In genomic region chr20:31673943-31674463, GRCh38 we compare ENCODE assay signal across 9 cellular contexts. TPM values are rescaled to one million over a fixed set of nuclear protein-coding genes. Genes with fewer than 3 reads are reported as not detected.
DNase-seq lines count a peak whose midpoint lies in the region; ATAC-seq and TF ChIP-seq lines count a peak whose summit lies in the region.
"Had no signal": no experiment of that assay in that cellular context is flagged by ENCODE, and none has a peak within 500 bp of the region (broad histone marks: within the 10 kb centered on the region; RNA-seq: fewer than 3 reads in every experiment).

No MANE protein-coding gene starts in this region.

- H3K79me2 ChIP-seq in MM.1S (ENCODE audit: low read length) (peaks cover 98% of the 10 kb centered on the region), osteoblast (ENCODE audit: insufficient read depth, low read length) (peaks cover 88% of the 10 kb centered on the region)

- peak overlapping the region; percentile 78 to 96 (median 92) for H3K27ac Mint-ChIP-seq in CD14-positive monocyte
- H3K27ac Mint-ChIP-seq in central memory CD8-positive, alpha-beta T cell (ENCODE audit: low read depth): peak overlapping the region; percentile 98

- TF ChIP-seq CTCF in CD14-positive monocyte (IDR thresholded peaks at IDR 0.05) (no peak), MM.1S (IDR thresholded peaks at IDR 0.05; ENCODE audit: low read length) (no peak), osteoblast (IDR thresholded peaks at IDR 0.05; ENCODE audit: extremely low read depth, low read depth, low read length) (no peak)

- no peaks in the 10 kb centered on the region for H3K9me3 ChIP-seq in MM.1S (replicated peaks; ENCODE audit: insufficient read depth, low read length)
- no peaks in the 10 kb centered on the region for H3K9me3 ChIP-seq in osteoblast (ENCODE audit: low read depth, low read length)

- H3K4me3 ChIP-seq in MM.1S (ENCODE audit: low read length) (no peak overlapping the region), osteoblast (ENCODE audit: insufficient read depth, low read length) (no peak overlapping the region)

- ATAC-seq in central memory CD8-positive, alpha-beta T cell (replicated peaks; ENCODE audit: extremely low read depth, poor library complexity, severe bottlenecking): peak; percentile 44
- no peak for ATAC-seq in HG02642 (IDR thresholded peaks at IDR 0.05; ENCODE audit: poor library complexity, unreplicated experiment)
- no peak for ATAC-seq in GM21515 (IDR thresholded peaks at IDR 0.05; ENCODE audit: unreplicated experiment)
- no peak for ATAC-seq in GM18502 (IDR thresholded peaks at IDR 0.05; ENCODE audit: poor library complexity, unreplicated experiment)

- H3K27me3 ChIP-seq in MM.1S (replicated peaks; ENCODE audit: insufficient read depth, low read length) (no peaks in the 10 kb centered on the region), osteoblast (ENCODE audit: insufficient read depth, low read length) (no peaks in the 10 kb centered on the region)

- H3K9me2 ChIP-seq in MM.1S (replicated peaks; ENCODE audit: insufficient read depth, low read length): no peaks in the 10 kb centered on the region

- no peaks in the 10 kb centered on the region for H3K9me3 Mint-ChIP-seq in CD14-positive monocyte
- no peaks in the 10 kb centered on the region for H3K9me3 Mint-ChIP-seq in central memory CD8-positive, alpha-beta T cell

- H3K27me3 Mint-ChIP-seq in CD14-positive monocyte (ENCODE audit: low read depth in 3 of 3): peaks cover 0 to 9% (median 8%) of the 10 kb centered on the region in 3 donors
- H3K27me3 Mint-ChIP-seq in central memory CD8-positive, alpha-beta T cell: no peaks in the 10 kb centered on the region

- H3K36me3 ChIP-seq in MM.1S (replicated peaks; ENCODE audit: insufficient read depth, low read length) (peaks cover 14% of the 10 kb centered on the region; the same call in 1 of the 2 replicates), osteoblast (ENCODE audit: insufficient read depth, low read length) (peaks cover 18% of the 10 kb centered on the region)

- H3K9ac ChIP-seq in MM.1S (ENCODE audit: low read length): no peak overlapping the region

- H3K4me1 ChIP-seq in MM.1S (ENCODE audit: low read length): peaks cover 57% of the 10 kb centered on the region
- H3K4me1 ChIP-seq in osteoblast (ENCODE audit: insufficient read depth, low read length): peaks cover 42% of the 10 kb centered on the region

- intact Hi-C loops in CD14-positive monocyte (cut with micrococcal nuclease): no loop called here

- DNase-seq in CD14-positive monocyte (ENCODE audit: low spot score) (no peak), MM.1S (no peak), osteoblast (ENCODE audit: insufficient read length, low spot score, missing footprints) (no peak), RKO (ENCODE audit: low spot score) (no peak)
- DNase-seq in central memory CD8-positive, alpha-beta T cell (ENCODE audit: low spot score in 2 of 2): no peak

- H3F3A ChIP-seq in MM.1S (ENCODE audit: insufficient read depth, low read length): peaks cover 40% of the 10 kb centered on the region

- H2AFZ ChIP-seq in MM.1S (ENCODE audit: low read length) (no peak overlapping the region), osteoblast (ENCODE audit: low read length) (no peak overlapping the region)

- H4K20me1 ChIP-seq in MM.1S (ENCODE audit: insufficient read depth, low read length) (no peaks in the 10 kb centered on the region), osteoblast (ENCODE audit: insufficient read depth, low read length) (peaks cover 15% of the 10 kb centered on the region)

- H3K4me3 Mint-ChIP-seq in CD14-positive monocyte: no peak overlapping the region
- H3K4me3 Mint-ChIP-seq in central memory CD8-positive, alpha-beta T cell: peak overlapping the region; percentile 97

- H3K36me3 Mint-ChIP-seq in CD14-positive monocyte: peaks cover 36 to 43% of the 10 kb centered on the region in 2 donors
- H3K36me3 Mint-ChIP-seq in central memory CD8-positive, alpha-beta T cell (ENCODE audit: insufficient read depth): peaks cover 10% of the 10 kb centered on the region

- H3K4me1 Mint-ChIP-seq in CD14-positive monocyte: peaks cover 40% of the 10 kb centered on the region
- H3K4me1 Mint-ChIP-seq in central memory CD8-positive, alpha-beta T cell: peaks cover 76% of the 10 kb centered on the region

- no peak overlapping the region for H3K4me2 ChIP-seq in MM.1S (ENCODE audit: low read depth, low read length)
- no peak overlapping the region for H3K4me2 ChIP-seq in osteoblast (ENCODE audit: insufficient read depth, low read length)

- H3K27ac ChIP-seq in MM.1S (ENCODE audit: low read length) (peak overlapping the region; percentile 70; the same call in 1 of the 2 replicates), osteoblast (ENCODE audit: low read depth, low read length) (peak overlapping the region; percentile 79)

RNA-seq across cellular contexts. Expression of gene COX4I2, which starts 36.3 kb away (rescaled TPM):
- polyA plus RNA-seq in CD14-positive monocyte: not detected
- not detected in 2 replicates for total RNA-seq in osteoblast
- total RNA-seq: lung microvascular endothelial cell had no signal

RNA-seq across cellular contexts. Expression of gene BCL2L1, which starts 48.7 kb away (rescaled TPM):
- polyA plus RNA-seq in CD14-positive monocyte: 10 to 100 TPM; 12.4 to 14.3 TPM
- total RNA-seq in osteoblast: 127 and 136 TPM in 2 replicates
